1 cellular context compared by ENCODE assay signal in the genomic region with DNA sequence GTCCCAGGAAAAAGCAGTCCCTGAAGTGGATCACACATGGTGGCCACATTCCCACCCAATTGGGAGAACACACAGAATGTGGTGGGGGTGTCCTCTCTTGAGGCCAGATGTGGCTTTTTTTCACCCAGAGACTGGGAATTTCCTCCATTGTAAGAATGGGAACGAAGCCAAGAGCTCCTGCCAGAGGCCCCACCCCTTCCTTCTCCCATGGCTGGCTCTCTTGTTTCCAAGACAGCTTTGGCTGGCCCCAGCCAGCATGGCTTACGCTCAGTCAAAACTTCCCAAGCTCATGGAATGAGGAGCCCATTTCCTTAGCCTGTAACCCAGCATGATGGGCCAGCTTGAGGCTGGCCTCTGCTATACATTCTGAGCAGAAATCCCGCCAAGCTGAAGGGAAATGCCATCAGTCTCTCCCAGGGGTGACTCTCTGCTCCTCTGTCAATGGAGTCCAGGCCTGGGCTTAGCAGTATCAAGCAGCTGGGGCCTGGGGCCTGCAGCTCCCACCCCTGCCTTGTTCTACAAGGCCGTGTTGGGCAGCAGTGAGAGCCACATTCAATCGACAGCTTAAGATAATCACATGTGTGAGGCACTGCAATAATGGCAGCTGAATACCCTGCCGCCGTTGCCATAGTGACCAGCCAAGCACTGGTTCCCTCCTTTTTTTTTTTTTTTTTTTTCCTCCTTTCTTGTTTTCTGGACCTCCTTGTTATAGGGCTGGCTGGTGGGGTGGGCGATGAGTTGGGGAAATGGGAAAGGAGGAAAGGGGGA.
A peak's percentile ranks its signal among the peaks of the same experiment; 100 is the strongest.
TF ChIP-seq lines count a peak whose summit lies in the region.

No MANE protein-coding gene starts in this region.

TF ChIP-seq in neural cell, 6 proteins besides CTCF, POLR2A, EP300 and RAD21 (continued from another document):
- TF ChIP-seq, protein P1, sequence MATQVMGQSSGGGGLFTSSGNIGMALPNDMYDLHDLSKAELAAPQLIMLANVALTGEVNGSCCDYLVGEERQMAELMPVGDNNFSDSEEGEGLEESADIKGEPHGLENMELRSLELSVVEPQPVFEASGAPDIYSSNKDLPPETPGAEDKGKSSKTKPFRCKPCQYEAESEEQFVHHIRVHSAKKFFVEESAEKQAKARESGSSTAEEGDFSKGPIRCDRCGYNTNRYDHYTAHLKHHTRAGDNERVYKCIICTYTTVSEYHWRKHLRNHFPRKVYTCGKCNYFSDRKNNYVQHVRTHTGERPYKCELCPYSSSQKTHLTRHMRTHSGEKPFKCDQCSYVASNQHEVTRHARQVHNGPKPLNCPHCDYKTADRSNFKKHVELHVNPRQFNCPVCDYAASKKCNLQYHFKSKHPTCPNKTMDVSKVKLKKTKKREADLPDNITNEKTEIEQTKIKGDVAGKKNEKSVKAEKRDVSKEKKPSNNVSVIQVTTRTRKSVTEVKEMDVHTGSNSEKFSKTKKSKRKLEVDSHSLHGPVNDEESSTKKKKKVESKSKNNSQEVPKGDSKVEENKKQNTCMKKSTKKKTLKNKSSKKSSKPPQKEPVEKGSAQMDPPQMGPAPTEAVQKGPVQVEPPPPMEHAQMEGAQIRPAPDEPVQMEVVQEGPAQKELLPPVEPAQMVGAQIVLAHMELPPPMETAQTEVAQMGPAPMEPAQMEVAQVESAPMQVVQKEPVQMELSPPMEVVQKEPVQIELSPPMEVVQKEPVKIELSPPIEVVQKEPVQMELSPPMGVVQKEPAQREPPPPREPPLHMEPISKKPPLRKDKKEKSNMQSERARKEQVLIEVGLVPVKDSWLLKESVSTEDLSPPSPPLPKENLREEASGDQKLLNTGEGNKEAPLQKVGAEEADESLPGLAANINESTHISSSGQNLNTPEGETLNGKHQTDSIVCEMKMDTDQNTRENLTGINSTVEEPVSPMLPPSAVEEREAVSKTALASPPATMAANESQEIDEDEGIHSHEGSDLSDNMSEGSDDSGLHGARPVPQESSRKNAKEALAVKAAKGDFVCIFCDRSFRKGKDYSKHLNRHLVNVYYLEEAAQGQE (IDR thresholded peaks at IDR 0.05; ENCODE audit: borderline replicate concordance) = peak; percentile 58
- TF ChIP-seq POLR2AphosphoS5 (IDR thresholded peaks at IDR 0.05) = peak; percentile 48
